Comparison of ENCODE assay signal across 8 cellular contexts in genomic region chr1:63592536-63593302, GRCh38. TPM values are rescaled to one million over a fixed set of nuclear protein-coding genes. Genes with fewer than 3 reads are reported as not detected.
A peak's percentile ranks its signal among the peaks of the same experiment; 100 is the strongest.
DNase-seq lines count a peak whose midpoint lies in the region; ATAC-seq and TF ChIP-seq lines count a peak whose summit lies in the region.

No MANE protein-coding gene starts in this region.

- 23 to 33% (median 26%) methylated on average over 18 of the region's 18 CpGs for WGBS in heart left ventricle, 4 donors

- intact Hi-C loops in heart left ventricle (cut with DNase I) (no loop called here), left cardiac atrium (cut with DNase I) (no loop called here)

- H3K27me3 ChIP-seq in heart left ventricle, result no peaks in the 10 kb centered on the region
- no peaks in the 10 kb centered on the region for H3K27me3 ChIP-seq in foreskin keratinocyte

- H3K4me1 ChIP-seq in heart left ventricle (peaks cover 0 to 46% (median 10%) of the 10 kb centered on the region in 12 donors), foreskin keratinocyte (no peaks in the 10 kb centered on the region)

- no peak for DNase-seq in heart left ventricle
- no peak for DNase-seq in left cardiac atrium
- DNase-seq in T-helper 17 cell, result no peak
- DNase-seq in foreskin keratinocyte, result peak in 1 of 2 donors; percentile 18
- DNase-seq in renal cortical epithelial cell (ENCODE audit: low read depth), result peak; percentile 51
- DNase-seq in GM13977 (ENCODE audit: low spot score), result no peak

- no peak for TF ChIP-seq POLR2A in heart left ventricle (IDR thresholded peaks at IDR 0.05)

- peak overlapping the region; percentile 96 for H3K27ac Mint-ChIP-seq in T-helper 17 cell

- H3K9me3 ChIP-seq in heart left ventricle (no peaks in the 10 kb centered on the region), T-helper 17 cell (ENCODE audit: control insufficient read depth, low read length, poor library complexity, severe bottlenecking) (no peaks in the 10 kb centered on the region)

- no peak for TF ChIP-seq CTCF in heart left ventricle (IDR thresholded peaks at IDR 0.05)
- no peak for TF ChIP-seq CTCF in foreskin keratinocyte (conservative IDR thresholded peaks at IDR 0.05)
- TF ChIP-seq CTCF in GM13977 (IDR thresholded peaks at IDR 0.05; ENCODE audit: extremely low read depth, insufficient read depth, missing control alignments), result no peak

- H3K4me3 ChIP-seq in heart left ventricle, result peak overlapping the region; percentile 61 to 95 (median 84)

- H3K36me3 ChIP-seq in heart left ventricle, result no peaks in the 10 kb centered on the region

- in situ Hi-C loops in GM13977 (cut with MboI; ENCODE audit: low pct_unique_long_range_greater_than_20kb, low sequenced_read_pairs, unreplicated experiment), result no loop called here

- H3K4me3 Mint-ChIP-seq in T-helper 17 cell, result peak overlapping the region; percentile 97

- peaks cover 2% of the 10 kb centered on the region for H3K36me3 Mint-ChIP-seq in T-helper 17 cell (ENCODE audit: low read depth)

- H3K4me1 Mint-ChIP-seq in T-helper 17 cell, result peaks cover 21% of the 10 kb centered on the region

- H3K27ac ChIP-seq in heart left ventricle (peak overlapping the region; percentile 89 to 98 (median 96)), foreskin keratinocyte (peak overlapping the region; percentile 62)

- no peaks in the 10 kb centered on the region for H3K27me3 Mint-ChIP-seq in T-helper 17 cell

- ATAC-seq in heart left ventricle, result no peak
- no peak for ATAC-seq in left cardiac atrium
- ATAC-seq in T-helper 17 cell, result no peak
- no peak for ATAC-seq in foreskin keratinocyte
- no peak for ATAC-seq in HG02885 (IDR thresholded peaks at IDR 0.05; ENCODE audit: poor library complexity, unreplicated experiment)
- no peak for ATAC-seq in HG03571 (IDR thresholded peaks at IDR 0.05; ENCODE audit: unreplicated experiment)

RNA-seq across cellular contexts. Expression of gene PGM1, which starts 0.5 kb away (rescaled TPM):
- 100 to 1,000 TPM; 180 to 419 (median 269) TPM for total RNA-seq in heart left ventricle
- 100 to 1,000 TPM in 1 of 2 donors, 10 to 100 TPM in 1; 51.4 to 119 TPM for polyA plus RNA-seq in heart left ventricle
- total RNA-seq in left cardiac atrium, result 100 to 1,000 TPM; 150 to 180 TPM
- 10 to 100 TPM; 11.7 to 14.2 TPM for total RNA-seq in T-helper 17 cell
- total RNA-seq in foreskin keratinocyte, result 33.3 and 49.4 TPM in 2 replicates
- polyA plus RNA-seq in foreskin keratinocyte, result 25.2 and 39.2 TPM in 2 replicates
- 99.7 and 152 TPM in 2 replicates for total RNA-seq in renal cortical epithelial cell
